In genomic region chr10:63241898-63242297, GRCh38 we compare ENCODE assay signal across 11 cellular contexts.
DNase-seq lines count a peak whose midpoint lies in the region; ATAC-seq, FAIRE-seq and TF ChIP-seq lines count a peak whose summit lies in the region.
"Had no signal": no experiment of that assay in that cellular context is flagged by ENCODE, and none has a peak within 500 bp of the region (broad histone marks: within the 10 kb centered on the region; RNA-seq: fewer than 3 reads in every experiment).

No MANE protein-coding gene starts in this region.

- SMC1A ChIA-PET in GM12878 (lab: Charles Lee; ENCODE audit: uncharacterized antibody, unreplicated experiment) = interaction anchor here (1.2 to 6.2 kb wide), 7 partner anchors 13 to 390 kb away, joined by 3 to 47 read pairs (median 9); no protein-coding TSS in a partner anchor

- RAD21 ChIA-PET in GM12878 (lab: Charles Lee; ENCODE audit: unreplicated experiment) = interaction anchor here (0.6 to 4.2 kb wide), 8 partner anchors 14 to 386 kb away, joined by 3 to 23 read pairs (median 3); no protein-coding TSS in a partner anchor

- in situ Hi-C loops in HepG2 (cut with HindIII; ENCODE audit: extremely low pct_ligation_motif_present, low pct_unique_long_range_greater_than_20kb) (no loop called here), GM12878 (cut with MboI) (no loop called here)

- H4K20me1 ChIP-seq in HepG2 (ENCODE audit: insufficient read depth, low read length) (peaks cover 81% of the 10 kb centered on the region), GM12878 (ENCODE audit: control insufficient read depth, insufficient read depth) (no peaks in the 10 kb centered on the region)

- no peak for TF ChIP-seq EP300 in HepG2 (IDR thresholded peaks at IDR 0.05; ENCODE audit: low read depth in 2 of 2, low read length in 2 of 2)
- no peak for TF ChIP-seq EP300 in HepG2 (CRISPR knock-in tag; IDR thresholded peaks at IDR 0.05; ENCODE audit: borderline replicate concordance)
- TF ChIP-seq EP300 in GM12878 (IDR thresholded peaks at IDR 0.05; ENCODE audit: borderline replicate concordance in 1 of 2, control insufficient read depth in 1 of 2, low read depth in 2 of 2, low read length in 2 of 2) = no peak

- FAIRE-seq in HepG2 (lab: Jason Lieb, UNC) (no peak), GM12878 (lab: Jason Lieb, UNC) (no peak), kidney (lab: Jason Lieb, UNC) (no peak)

- TF ChIP-seq POLR2A in HepG2 (IDR thresholded peaks at IDR 0.05; ENCODE audit: insufficient read depth in 1 of 2, low read depth in 2 of 2, low read length in 2 of 2) (no peak), GM12878 (IDR thresholded peaks at IDR 0.05; ENCODE audit: low read depth, low read length) (no peak), vagina (IDR thresholded peaks at IDR 0.05) (no peak)

- TF ChIP-seq CTCF in liver (IDR thresholded peaks at IDR 0.05; ENCODE audit: low read depth, low read length, missing input control) (no peak), HepG2 (CRISPR knock-in tag; IDR thresholded peaks at IDR 0.05) (no peak), GM12878 (IDR thresholded peaks at IDR 0.05 in 2 of 3, conservative IDR thresholded peaks at IDR 0.05 in 1 of 3; ENCODE audit: control insufficient read depth in 2 of 3, extremely low read depth in 1 of 3, insufficient read depth in 1 of 3, low read depth in 3 of 3, low read length in 3 of 3) (no peak), vagina (IDR thresholded peaks at IDR 0.05) (no peak), kidney (IDR thresholded peaks at IDR 0.05; ENCODE audit: borderline replicate concordance, extremely low read depth, insufficient read depth) (no peak)

- H3K4me1 ChIP-seq in liver (ENCODE audit: control insufficient read depth in 4 of 4, insufficient read depth in 4 of 4, low read length in 3 of 4) (peaks cover 4 to 28% (median 16%) of the 10 kb centered on the region in 4 donors), HepG2 (ENCODE audit: insufficient read depth, low read length) (0 out of 2 replicates have a peak, but pooled peaks cover 5% of the 10 kb centered on the region), GM12878 (ENCODE audit: control insufficient read depth, insufficient read depth, low read length) (peaks cover 25% of the 10 kb centered on the region), vagina (peaks cover 53% of the 10 kb centered on the region), kidney (ENCODE audit: control insufficient read depth in 1 of 2, insufficient read depth in 1 of 2, low read depth in 1 of 2, low read length in 2 of 2) (peaks cover 11 to 24% of the 10 kb centered on the region in 2 donors)

- H3K36me3 ChIP-seq in liver (ENCODE audit: control insufficient read depth in 4 of 4, insufficient read depth in 3 of 4, low read depth in 1 of 4, low read length in 3 of 4) (no peaks in the 10 kb centered on the region), HepG2 (replicated peaks in 1 of 2; ENCODE audit: control insufficient read depth in 1 of 2, insufficient read depth in 2 of 2, low read length in 2 of 2) (peaks cover 0 to 16% of the 10 kb centered on the region in 2 experiments; a peak in 3 of 5 replicates), GM12878 (ENCODE audit: control insufficient read depth in 2 of 2, insufficient read depth in 2 of 2, low read length in 1 of 2) (no peaks in the 10 kb centered on the region; a peak in 1 of 4 replicates), vagina (no peaks in the 10 kb centered on the region), kidney (ENCODE audit: control insufficient read depth in 1 of 2, insufficient read depth in 2 of 2, low read length in 2 of 2) (no peaks in the 10 kb centered on the region)
- H3K36me3 ChIP-seq: transverse colon had no signal

- H3K9me3 ChIP-seq in liver (ENCODE audit: control insufficient read depth in 4 of 4, low read length in 3 of 4) (no peaks in the 10 kb centered on the region), HepG2 (ENCODE audit: low read length) (no peaks in the 10 kb centered on the region), GM12878 (replicated peaks; ENCODE audit: control insufficient read depth, insufficient read depth, low read length) (no peaks in the 10 kb centered on the region; the same call in 1 of the 3 replicates), vagina (no peaks in the 10 kb centered on the region), kidney (ENCODE audit: control insufficient read depth in 1 of 2, low read length in 2 of 2) (no peaks in the 10 kb centered on the region)
- H3K9me3 ChIP-seq: transverse colon had no signal

- 70% methylated on average over 3 of the region's 3 CpGs for WGBS in liver
- WGBS in HepG2 (ENCODE audit: low lambda C conversion rate) = 93% methylated on average over 3 of the region's 3 CpGs
- WGBS in GM12878 (ENCODE audit: insufficient coverage, insufficient replicate concordance, low lambda C conversion rate, missing lambda C conversion rate) = 1% methylated on average over 3 of the region's 3 CpGs

- DNase-seq in HepG2 (ENCODE audit: low spot score) (no peak), Kasumi-1 (lab: John Stamatoyannopoulos, UW) (peak; percentile 88 to 89), GM12878 (ENCODE audit: low read depth, low spot score) (no peak), vagina (ENCODE audit: extremely low spot score in 2 of 2) (no peak), cerebellar nuclear complex (lab: John Stamatoyannopoulos, UW) (no peak), kidney (no peak)
- DNase-seq: cortex of kidney, nephron progenitor cell, transverse colon had no signal

- H3K4me3 ChIP-seq in liver (ENCODE audit: low read depth in 1 of 3, low read length in 3 of 3) (no peak overlapping the region), HepG2 (replicated peaks in 1 of 3; ENCODE audit: insufficient read depth in 1 of 3, low read depth in 2 of 3, low read length in 3 of 3) (no peak overlapping the region), GM12878 (peak overlapping the region; percentile 21; the same call in 1 of the 2 replicates), vagina (no peak overlapping the region), kidney (ENCODE audit: low read length in 2 of 2) (no peak overlapping the region)
- H3K4me3 ChIP-seq: transverse colon had no signal

- BruUV-seq in HepG2 (replicated peaks; lab: Mats Ljungman, UMichigan) = no TSS peak
- no TSS peak for BruUV-seq in GM12878 (replicated peaks; lab: Mats Ljungman, UMichigan)

- CTCF ChIA-PET in HepG2 (lab: Yijun Ruan, JAX; ENCODE audit: low intra/inter-chr PET ratio, low total read pairs) = no interaction called here
- CTCF ChIA-PET in GM12878 (lab: Yijun Ruan, JAX) = interaction anchor here (1.4 to 1.6 kb wide), 3 partner anchors 14 to 25 kb away, joined by 4 to 5 read pairs (median 4); no protein-coding TSS in a partner anchor

- H3K9ac ChIP-seq in liver (ENCODE audit: low read depth in 1 of 2, low read length in 2 of 2) (no peak overlapping the region), HepG2 (ENCODE audit: insufficient read depth, low read depth, low read length) (no peak overlapping the region), GM12878 (ENCODE audit: control insufficient read depth, insufficient read depth, low read length) (no peak overlapping the region), kidney (ENCODE audit: low read length in 2 of 2) (no peak overlapping the region)

- H3K27ac ChIP-seq in liver (ENCODE audit: low read depth in 1 of 2, low read length in 2 of 2) (peak overlapping the region; percentile 14 to 56), HepG2 (ENCODE audit: extremely low read length, insufficient read depth, low read length) (no peak overlapping the region), GM12878 (ENCODE audit: control insufficient read depth, insufficient read depth) (no peak overlapping the region), vagina (peak overlapping the region; percentile 1), kidney (ENCODE audit: low read depth in 2 of 2, low read length in 2 of 2) (peak overlapping the region in 1 of 2 donors; percentile 51)

- H3K4me2 ChIP-seq in HepG2 (ENCODE audit: low read depth, low read length) (no peak overlapping the region), GM12878 (ENCODE audit: control insufficient read depth, insufficient read depth) (peak overlapping the region; percentile 73)

- H3K79me2 ChIP-seq in HepG2 (ENCODE audit: insufficient read depth, low read length) = peaks cover 92% of the 10 kb centered on the region
- peaks cover 84% of the 10 kb centered on the region for H3K79me2 ChIP-seq in GM12878 (ENCODE audit: control insufficient read depth, insufficient read depth, low read length)

- H3K27me3 ChIP-seq in liver (ENCODE audit: control insufficient read depth in 4 of 4, insufficient read depth in 4 of 4, low read length in 3 of 4) (no peaks in the 10 kb centered on the region), HepG2 (ENCODE audit: control insufficient read depth in 1 of 2, insufficient read depth in 2 of 2, low read length in 2 of 2) (no peaks in the 10 kb centered on the region), GM12878 (replicated peaks in 1 of 2; ENCODE audit: control insufficient read depth in 2 of 2, insufficient read depth in 2 of 2, low read length in 1 of 2) (no peaks in the 10 kb centered on the region), vagina (no peaks in the 10 kb centered on the region)
- H3K27me3 ChIP-seq: transverse colon had no signal

- ATAC-seq in HepG2 (no peak), GM12878 (peak; percentile 37), GM21786 (IDR thresholded peaks at IDR 0.05; ENCODE audit: unreplicated experiment) (no peak)

- POLR2A ChIA-PET in HepG2 (lab: Yijun Ruan, JAX) (no interaction called here), GM12878 (lab: Charles Lee) (interaction anchor here (1.8 to 2.9 kb wide), 2 partner anchors 13 to 17 kb away, joined by 6 to 10 read pairs; no protein-coding TSS in a partner anchor)

- H2AFZ ChIP-seq in HepG2 (ENCODE audit: low read length) (no peak overlapping the region), GM12878 (ENCODE audit: control insufficient read depth, low read depth, low read length) (no peak overlapping the region)

- intact Hi-C loops in HepG2 (cut with micrococcal nuclease; ENCODE audit: unreplicated experiment) = no loop called here
- intact Hi-C loops in GM12878 (cut with micrococcal nuclease; ENCODE audit: unreplicated experiment) = no loop called here
- intact Hi-C loops in vagina (cut with DNase I) = no loop called here
- intact Hi-C loops in kidney (cut with DNase I) = no loop called here

- TF ChIP-seq RAD21 in liver (IDR thresholded peaks at IDR 0.05) = no peak
- no peak for TF ChIP-seq RAD21 in HepG2 (CRISPR knock-in tag; IDR thresholded peaks at IDR 0.05)
- TF ChIP-seq RAD21 in GM12878 (IDR thresholded peaks at IDR 0.05; ENCODE audit: insufficient read depth, low read depth, low read length) = no peak

TF ChIP-seq in liver, 16 proteins besides CTCF, POLR2A, EP300 and RAD21:
- TF ChIP-seq JUND (IDR thresholded peaks at IDR 0.05) (no peak), NR2F2 (IDR thresholded peaks at IDR 0.05) (peak; percentile 93)
TF ChIP-seq in liver: peak in this region for 1.

TF ChIP-seq in HepG2, 621 proteins besides CTCF, POLR2A, EP300 and RAD21:
- no peak for TF ChIP-seq ZNF75D (CRISPR knock-in tag; IDR thresholded peaks at IDR 0.05; ENCODE audit: borderline replicate concordance)
- no peak for TF ChIP-seq JUN (CRISPR knock-in tag; IDR thresholded peaks at IDR 0.05)
TF ChIP-seq in HepG2: peak in this region for 0.

Comparison
In these comparisons a context has a peak if more than half of its experiments do, and no peak if none do; other contexts are left out.
1. H3K27ac ChIP-seq: peak in liver (2 of 2) and vagina (single experiment); none in HepG2 (single experiment) and GM12878 (single experiment).
2. DNase-seq: peak in Kasumi-1 (2 of 2); none in HepG2 (single experiment), GM12878 (single experiment), vagina (0 of 2), cerebellar nuclear complex (0 of 2) and kidney (single experiment).